ENCODE assay signal across 30 cellular contexts in the genomic region with DNA sequence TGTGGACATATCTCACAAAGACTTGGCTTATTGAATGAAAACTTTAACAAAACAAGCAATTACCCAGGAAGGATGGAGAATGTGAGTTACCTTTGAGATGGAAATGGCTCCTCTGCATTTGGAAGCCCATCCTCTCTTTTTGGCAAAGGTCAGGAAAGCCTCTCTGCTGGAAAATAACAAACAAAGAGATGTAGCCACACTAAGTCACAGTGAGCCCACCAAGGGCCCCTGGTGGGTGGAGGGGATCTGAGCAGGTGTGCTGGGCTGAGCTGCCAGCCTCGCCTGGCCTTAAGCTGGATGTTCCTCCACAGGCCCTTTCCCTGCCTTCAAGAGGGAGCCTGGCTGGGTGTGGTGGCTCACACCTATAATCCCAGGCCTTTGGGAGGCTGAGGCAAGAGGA.
"Had no signal": no experiment of that assay in that cellular context is flagged by ENCODE, and none has a peak within 500 bp of the region (broad histone marks: within the 10 kb centered on the region; RNA-seq: fewer than 3 reads in every experiment).

No MANE protein-coding gene starts in this region.

- H3K36me3 ChIP-seq: brain microvascular endothelial cell had no signal

- H3K27ac Mint-ChIP-seq: activated B cell treated with CpG ODN at 0.5 μM for 24 hours; activated CD8-positive, alpha-beta T cell treated with anti-CD3 and anti-CD28 coated beads for 36 hours; activated naive CD8-positive, alpha-beta T cell; activated T-helper 17 cell treated with anti-CD3 and anti-CD28 coated beads, Interleukin-2, amount 50 U/mL, for 72 hours; dendritic cell treated with granulocyte-macrophage colony-stimulating factor and Interleukin-4, amounts not matched to agents 40 ng/mL and 50 ng/mL, for 4 days; endodermal cell; T-helper 17 cell; T-helper 2 cell treated with Interferon-gamma antibody and Interleukin-4, amounts not matched to agents 5 μg/mL and 100 μg/mL, for 36 hours had no signal

- H3K9me3 Mint-ChIP-seq: activated B cell treated with CpG ODN at 0.5 μM for 24 hours; activated CD8-positive, alpha-beta T cell treated with anti-CD3 and anti-CD28 coated beads for 36 hours; activated T-cell treated with anti-CD3 and anti-CD28 coated beads, Interleukin-2, amount 50 U/mL, for 4 hours; activated T-helper 17 cell treated with anti-CD3 and anti-CD28 coated beads, Interleukin-2, amount 50 U/mL, for 72 hours; central memory CD8-positive, alpha-beta T cell; dendritic cell treated with granulocyte-macrophage colony-stimulating factor and Interleukin-4, amounts not matched to agents 40 ng/mL and 50 ng/mL, for 4 days; endodermal cell; T-helper 2 cell treated with Interferon-gamma antibody and Interleukin-4, amounts not matched to agents 5 μg/mL and 100 μg/mL, for 36 hours had no signal

- H3K4me3 Mint-ChIP-seq: activated B cell treated with CpG ODN at 0.5 μM for 24 hours; activated CD8-positive, alpha-beta T cell treated with anti-CD3 and anti-CD28 coated beads for 36 hours; activated naive CD8-positive, alpha-beta T cell; activated T-cell treated with anti-CD3 and anti-CD28 coated beads, Interleukin-2, amount 50 U/mL, for 4 hours; activated T-helper 17 cell treated with anti-CD3 and anti-CD28 coated beads, Interleukin-2, amount 50 U/mL, for 72 hours; central memory CD8-positive, alpha-beta T cell; dendritic cell treated with granulocyte-macrophage colony-stimulating factor and Interleukin-4, amounts not matched to agents 40 ng/mL and 50 ng/mL, for 4 days; endodermal cell; T-helper 17 cell; T-helper 2 cell treated with Interferon-gamma antibody and Interleukin-4, amounts not matched to agents 5 μg/mL and 100 μg/mL, for 36 hours had no signal

- H3K27ac ChIP-seq: brain microvascular endothelial cell, coronary artery, dorsolateral prefrontal cortex had no signal

- H3K36me3 Mint-ChIP-seq: activated naive CD8-positive, alpha-beta T cell had no signal

- H3K27me3 Mint-ChIP-seq: activated CD8-positive, alpha-beta T cell treated with anti-CD3 and anti-CD28 coated beads for 36 hours; dendritic cell treated with granulocyte-macrophage colony-stimulating factor and Interleukin-4, amounts not matched to agents 40 ng/mL and 50 ng/mL, for 4 days had no signal

- H3K4me3 ChIP-seq: coronary artery, dorsolateral prefrontal cortex had no signal

- ATAC-seq: activated CD4-positive, CD25-positive, alpha-beta regulatory T cell treated with anti-CD3 and anti-CD28 coated beads, Interleukin-2, amount 50 U/mL, for 24 hours; activated CD8-positive, alpha-beta T cell treated with anti-CD3 and anti-CD28 coated beads for 36 hours; activated T-cell treated with anti-CD3 and anti-CD28 coated beads, Interleukin-2, amount 50 U/mL, for 4 hours; activated T-helper 17 cell treated with anti-CD3 and anti-CD28 coated beads, Interleukin-2, amount 50 U/mL, for 72 hours; esophagus mucosa; T-helper 17 cell had no signal

- DNase-seq: activated B cell treated with CpG ODN at 0.5 μM for 24 hours; activated CD4-positive, alpha-beta T cell treated with anti-CD3 and anti-CD28 coated beads for 48 hours; activated CD4-positive, alpha-beta T cell treated with anti-CD3 and anti-CD28 coated beads, Interleukin-2, amount 50 U/mL, for 1 hour; activated CD4-positive, alpha-beta T cell treated with anti-CD3 and anti-CD28 coated beads, Interleukin-2, amount 50 U/mL, for 48 hours; activated CD8-positive, alpha-beta memory T cell treated with anti-CD3 and anti-CD28 coated beads for 24 hours; activated CD8-positive, alpha-beta T cell treated with anti-CD3 and anti-CD28 coated beads for 36 hours; activated effector memory CD4-positive, alpha-beta T cell treated with Interleukin-2 at 50 U/mL for 16 hours; activated gamma-delta T cell treated with Interleukin-2 at 50 U/mL for 16 hours; activated naive CD4-positive, alpha-beta T cell treated with anti-CD3 and anti-CD28 coated beads, Interleukin-2, amount 50 U/mL, for 16 hours; activated naive CD4-positive, alpha-beta T cell treated with Interleukin-2 at 50 U/mL for 16 hours; activated T-cell treated with anti-CD3 and anti-CD28 coated beads, Interleukin-2, amount 50 U/mL, for 4 hours; amniotic stem cell; anterior cingulate cortex; brain microvascular endothelial cell; dorsolateral prefrontal cortex; effector memory CD4-positive, alpha-beta T cell; endodermal cell; foreskin fibroblast; head of caudate nucleus; T-helper 1 cell; T-helper 17 cell; T1000 had no signal

- H3K27me3 ChIP-seq: brain microvascular endothelial cell, dorsolateral prefrontal cortex had no signal

- H3K4me1 Mint-ChIP-seq: activated B cell treated with CpG ODN at 0.5 μM for 24 hours; activated T-helper 17 cell treated with anti-CD3 and anti-CD28 coated beads, Interleukin-2, amount 50 U/mL, for 72 hours; central memory CD8-positive, alpha-beta T cell; endodermal cell; T-helper 17 cell had no signal
